ENCODE assay signal across 14 cellular contexts in genomic region chr14:20667957-20668356, GRCh38. TPM values are rescaled to one million over a fixed set of nuclear protein-coding genes. Genes with fewer than 3 reads are reported as not detected.
DNase-seq lines count a peak whose midpoint lies in the region; ATAC-seq and TF ChIP-seq lines count a peak whose summit lies in the region.
"Had no signal": no experiment of that assay in that cellular context is flagged by ENCODE, and none has a peak within 500 bp of the region (broad histone marks: within the 10 kb centered on the region; RNA-seq: fewer than 3 reads in every experiment).

No MANE protein-coding gene starts in this region.

- no peak for TF ChIP-seq CTCF in foreskin keratinocyte (conservative IDR thresholded peaks at IDR 0.05)

- peaks cover 3% of the 10 kb centered on the region for H3K4me1 ChIP-seq in foreskin keratinocyte

- DNase-seq in CD1c-positive myeloid dendritic cell (ENCODE audit: extremely low spot score) (peak; percentile 54), MV-4-11 (lab: John Stamatoyannopoulos, UW) (peak; percentile 41), GF-D8 (lab: John Stamatoyannopoulos, UW) (no peak), globus pallidus (ENCODE audit: low spot score) (no peak), NCI-H748 treated with DMSO at 0.1 percent for 48 hours (lab: John Stamatoyannopoulos, UW) (no peak), foreskin keratinocyte (no peak)
- DNase-seq: Calu3; heart right ventricle; stimulated activated naive CD4-positive, alpha-beta T cell treated with Interleukin-2 at 50 U/mL for 16 hours had no signal

- no peak overlapping the region for H3K27ac ChIP-seq in foreskin keratinocyte
- H3K27ac ChIP-seq: heart right ventricle, KMS-11, SK-N-MC had no signal

- no peaks in the 10 kb centered on the region for H3K27me3 ChIP-seq in foreskin keratinocyte

- ATAC-seq in GM18870 (IDR thresholded peaks at IDR 0.05; ENCODE audit: unreplicated experiment) (peak; percentile 79), HG02759 (IDR thresholded peaks at IDR 0.05; ENCODE audit: unreplicated experiment) (peak; percentile 73), foreskin keratinocyte (no peak)
- ATAC-seq: heart right ventricle had no signal

RNA-seq across cellular contexts. Expression of gene RNASE4, which starts 16.4 kb away (rescaled TPM):
- total RNA-seq in foreskin keratinocyte, result 3.3 and 6.5 TPM in 2 replicates
- 3.0 and 5.5 TPM in 2 replicates for polyA plus RNA-seq in foreskin keratinocyte

RNA-seq across cellular contexts. Expression of gene ANG, which starts 20.6 kb away (rescaled TPM):
- total RNA-seq in foreskin keratinocyte, result 4.4 and 6.0 TPM in 2 replicates
- 3.9 and 7.1 TPM in 2 replicates for polyA plus RNA-seq in foreskin keratinocyte

RNA-seq across cellular contexts. Expression of gene OR6S1, which starts 26.5 kb away (rescaled TPM):
- total RNA-seq in foreskin keratinocyte, result not detected in 2 replicates
- polyA plus RNA-seq in foreskin keratinocyte, result not detected in 2 replicates
- total RNA-seq: Calu3, heart right ventricle, pulmonary artery endothelial cell had no signal
- polyA plus RNA-seq: heart right ventricle had no signal

Comparison
In these comparisons a context has a peak if more than half of its experiments do, and no peak if none do; other contexts are left out.
1. DNase-seq: peak in CD1c-positive myeloid dendritic cell (single experiment) and MV-4-11 (single experiment); none in GF-D8 (single experiment), globus pallidus (single experiment), NCI-H748 treated with DMSO at 0.1 percent for 48 hours (single experiment) and foreskin keratinocyte (0 of 2).